In genomic region chr1:21913258-21913657, GRCh38 we compare ENCODE assay signal across 13 cellular contexts. TPM values are rescaled to one million over a fixed set of nuclear protein-coding genes. Genes with fewer than 3 reads are reported as not detected.
DNase-seq lines count a peak whose midpoint lies in the region; ATAC-seq and TF ChIP-seq lines count a peak whose summit lies in the region.
"Had no signal": no experiment of that assay in that cellular context is flagged by ENCODE, and none has a peak within 500 bp of the region (broad histone marks: within the 10 kb centered on the region; RNA-seq: fewer than 3 reads in every experiment).

No MANE protein-coding gene starts in this region.

- H2BK120ac ChIP-seq in trophoblast cell (ENCODE audit: insufficient read depth, low read length, poor library complexity), result peak overlapping the region; percentile 92

- no peaks in the 10 kb centered on the region for H3K36me3 ChIP-seq in gastroesophageal sphincter
- H3K36me3 ChIP-seq in trophoblast cell (ENCODE audit: control insufficient read depth in 1 of 2, insufficient read depth in 2 of 2, low read length in 2 of 2), result peaks cover 10 to 16% of the 10 kb centered on the region in 2 experiments
- H3K36me3 ChIP-seq: BE2C, HAP-1, neutrophil had no signal

- peak overlapping the region; percentile 3 for H2AK5ac ChIP-seq in trophoblast cell (ENCODE audit: low read length)

- H3K4me1 ChIP-seq in gastroesophageal sphincter (peaks cover 37 to 100% (median 75%) of the 10 kb centered on the region in 3 donors), trophoblast cell (ENCODE audit: control insufficient read depth in 1 of 2, insufficient read depth in 2 of 2, low read length in 2 of 2) (peaks cover 51 to 58% of the 10 kb centered on the region in 2 experiments)
- H3K4me1 ChIP-seq: HAP-1 had no signal

- H3K27ac ChIP-seq in gastroesophageal sphincter, result peak overlapping the region; percentile 96 to 98 (median 98)
- peak overlapping the region; percentile 88 for H3K27ac ChIP-seq in trophoblast cell (ENCODE audit: low read depth, low read length)
- H3K27ac ChIP-seq: neutrophil had no signal

- H3K4me3 Mint-ChIP-seq in natural killer cell, result no peak overlapping the region
- no peak overlapping the region for H3K4me3 Mint-ChIP-seq in natural killer cell treated with Interleukin-12 subunit alpha and Interleukin-12 subunit beta and Interleukin-15 and Interleukin-18, amount 100 ng/mL, for 72 hours

- H4K12ac ChIP-seq in trophoblast cell (ENCODE audit: low read depth, low read length), result peak overlapping the region; percentile 27

- peak overlapping the region; percentile 55 for H3K18ac ChIP-seq in trophoblast cell (ENCODE audit: low read length)

- H3K27me3 ChIP-seq in gastroesophageal sphincter (no peaks in the 10 kb centered on the region), trophoblast cell (ENCODE audit: insufficient read depth, low read length) (no peaks in the 10 kb centered on the region)
- H3K27me3 ChIP-seq: BE2C, neutrophil had no signal

- TF ChIP-seq CTCF in natural killer cell (IDR thresholded peaks at IDR 0.05) (no peak), gastroesophageal sphincter (IDR thresholded peaks at IDR 0.05) (no peak)

- peak overlapping the region; percentile 30 for H2AFZ ChIP-seq in trophoblast cell (ENCODE audit: insufficient read depth, low read length, poor library complexity)

- H4K91ac ChIP-seq in trophoblast cell (ENCODE audit: low read depth, low read length), result peak overlapping the region; percentile 22

- no peaks in the 10 kb centered on the region for H3K27me3 Mint-ChIP-seq in natural killer cell (ENCODE audit: low read depth in 2 of 2)
- H3K27me3 Mint-ChIP-seq in natural killer cell treated with Interleukin-12 subunit alpha and Interleukin-12 subunit beta and Interleukin-15 and Interleukin-18, amount 100 ng/mL, for 72 hours, result no peaks in the 10 kb centered on the region

- no peak for TF ChIP-seq EP300 in gastroesophageal sphincter (IDR thresholded peaks at IDR 0.05)

- peak overlapping the region; percentile 83 for H2BK12ac ChIP-seq in trophoblast cell (ENCODE audit: low read length)

- peak overlapping the region; percentile 63 for H3K14ac ChIP-seq in trophoblast cell (ENCODE audit: low read length)

- H3K9me3 ChIP-seq in gastroesophageal sphincter, result no peaks in the 10 kb centered on the region
- no peaks in the 10 kb centered on the region for H3K9me3 ChIP-seq in trophoblast cell (ENCODE audit: insufficient read depth, low read depth, low read length)
- H3K9me3 ChIP-seq: BE2C, HAP-1, neutrophil had no signal

- H3K9me3 Mint-ChIP-seq in natural killer cell, result no peaks in the 10 kb centered on the region
- H3K9me3 Mint-ChIP-seq in natural killer cell treated with Interleukin-12 subunit alpha and Interleukin-12 subunit beta and Interleukin-15 and Interleukin-18, amount 100 ng/mL, for 72 hours, result no peaks in the 10 kb centered on the region

- H3K4me3 ChIP-seq in gastroesophageal sphincter (no peak overlapping the region), trophoblast cell (ENCODE audit: low read depth, low read length) (no peak overlapping the region)
- H3K4me3 ChIP-seq: HAP-1 had no signal

- H3K4ac ChIP-seq in trophoblast cell (ENCODE audit: low read depth, low read length), result no peak overlapping the region

- no peak overlapping the region for H3K9ac ChIP-seq in trophoblast cell (ENCODE audit: low read length)

- peak overlapping the region; percentile 73 for H2BK5ac ChIP-seq in trophoblast cell (ENCODE audit: low read depth, low read length, poor library complexity)

- H3K4me2 ChIP-seq in trophoblast cell (ENCODE audit: low read length), result peak overlapping the region; percentile 8

- peaks cover 41% of the 10 kb centered on the region for H3K79me1 ChIP-seq in trophoblast cell (ENCODE audit: low read length)

- ATAC-seq in natural killer cell, result no peak
- ATAC-seq in natural killer cell treated with Interleukin-12 subunit alpha and Interleukin-12 subunit beta and Interleukin-15 and Interleukin-18, amount 100 ng/mL, for 72 hours, result no peak
- ATAC-seq in gastroesophageal sphincter, result peak; percentile 26
- ATAC-seq in HG03280 (IDR thresholded peaks at IDR 0.05; ENCODE audit: unreplicated experiment), result no peak
- ATAC-seq in GM19452 (IDR thresholded peaks at IDR 0.05; ENCODE audit: unreplicated experiment), result no peak

- WGBS in gastroesophageal sphincter (ENCODE audit: low coverage in 1 of 2), 2 donors, result 18% methylated on average over 2 of the region's 8 CpGs; no CpG with 5 or more reads in 1 of the 2 donors
- no CpG with 5 or more reads among the region's 8 CpGs for WGBS in trophoblast cell (ENCODE audit: extremely low coverage, insufficient coverage, insufficient read length)

- H4K8ac ChIP-seq in trophoblast cell (ENCODE audit: low read depth, low read length), result peak overlapping the region; percentile 38

- peaks cover 6 to 10% of the 10 kb centered on the region in 2 donors for H3K4me1 Mint-ChIP-seq in natural killer cell
- H3K4me1 Mint-ChIP-seq in natural killer cell treated with Interleukin-12 subunit alpha and Interleukin-12 subunit beta and Interleukin-15 and Interleukin-18, amount 100 ng/mL, for 72 hours (ENCODE audit: low read depth in 2 of 2), result peaks cover 5 to 6% of the 10 kb centered on the region in 2 donors

- no peak for TF ChIP-seq POLR2A in gastroesophageal sphincter (IDR thresholded peaks at IDR 0.05)

- no peaks in the 10 kb centered on the region for H3K36me3 Mint-ChIP-seq in natural killer cell
- no peaks in the 10 kb centered on the region for H3K36me3 Mint-ChIP-seq in natural killer cell treated with Interleukin-12 subunit alpha and Interleukin-12 subunit beta and Interleukin-15 and Interleukin-18, amount 100 ng/mL, for 72 hours

- H3K79me2 ChIP-seq in trophoblast cell (ENCODE audit: control insufficient read depth, insufficient read depth, low read length, poor library complexity), result peaks cover 10% of the 10 kb centered on the region

- no peak overlapping the region for H3K23ac ChIP-seq in trophoblast cell (ENCODE audit: low read length)

- DNase-seq in natural killer cell (no peak), trophoblast cell (no peak), NCI-H345 (lab: John Stamatoyannopoulos, UW) (no peak)
- DNase-seq in natural killer cell treated with Interleukin-12 subunit alpha and Interleukin-12 subunit beta and Interleukin-15 and Interleukin-18, amount 100 ng/mL, for 72 hours (ENCODE audit: low spot score), result no peak
- no peak for DNase-seq in activated CD4-positive, alpha-beta T cell treated with anti-CD3 and anti-CD28 coated beads, Interleukin-2, amount 50 U/mL, for 1 hour
- DNase-seq: activated naive CD4-positive, alpha-beta T cell; BE2C; hippocampal formation had no signal

- intact Hi-C loops in natural killer cell (cut with micrococcal nuclease), result no loop called here

- peak overlapping the region; percentile 75 to 89 for H3K27ac Mint-ChIP-seq in natural killer cell
- peak overlapping the region in 1 of 2 donors; percentile 4 for H3K27ac Mint-ChIP-seq in natural killer cell treated with Interleukin-12 subunit alpha and Interleukin-12 subunit beta and Interleukin-15 and Interleukin-18, amount 100 ng/mL, for 72 hours

RNA-seq across cellular contexts. Expression of gene HSPG2, which starts 23.9 kb away (rescaled TPM):
- total RNA-seq in natural killer cell (under 1 TPM; 0.54 to 0.93 (median 0.90) TPM), gastroesophageal sphincter (1,000 to 10,000 TPM in 1 of 4 donors, 100 to 1,000 TPM in 3; 311 to 1,021 (median 351) TPM)
- total RNA-seq in natural killer cell treated with Interleukin-12 subunit alpha and Interleukin-12 subunit beta and Interleukin-15 and Interleukin-18, amount 100 ng/mL, for 72 hours, result under 1 TPM in 1 of 2 donors, not detected in 1; 0.20 TPM
- polyA plus RNA-seq in trophoblast cell (2013), result 97.2 and 106 TPM in 2 replicates

Comparison
In these comparisons a context has a peak if more than half of its experiments do, and no peak if none do; other contexts are left out.
1. RNA of gene HSPG2, which starts 23.9 kb away (total RNA-seq): 311 to 1,021 TPM in gastroesophageal sphincter; 0.54 to 0.93 TPM in natural killer cell and 0.20 TPM in natural killer cell treated with Interleukin-12 subunit alpha and Interleukin-12 subunit beta and Interleukin-15 and Interleukin-18, amount 100 ng/mL, for 72 hours; every median in the first group is over 100 times any median in the second.